ENCODE assay signal across 1 cellular context in genomic region chr5:172907657-172908056, GRCh38.
TF ChIP-seq lines count a peak whose summit lies in the region.

No MANE protein-coding gene starts in this region.

TF ChIP-seq in GM23338, 12 proteins besides CTCF, POLR2A, EP300 and RAD21 (continued from another document):
- TF ChIP-seq ZNF462 (CRISPR knock-in tag; IDR thresholded peaks at IDR 0.05) (no peak), EZH2phosphoT487 (IDR thresholded peaks at IDR 0.05; ENCODE audit: unreplicated experiment) (no peak), CREB1 (CRISPR knock-in tag; IDR thresholded peaks at IDR 0.05; ENCODE audit: low read depth) (no peak), EZH2 (IDR thresholded peaks at IDR 0.05; ENCODE audit: low read depth, unreplicated experiment) (no peak), JUNB (IDR thresholded peaks at IDR 0.05; ENCODE audit: unreplicated experiment) (no peak), ETS1 (IDR thresholded peaks at IDR 0.05) (no peak), POLR2AphosphoS5 (IDR thresholded peaks at IDR 0.05; ENCODE audit: low read depth) (no peak), NANOG (IDR thresholded peaks at IDR 0.05; ENCODE audit: borderline replicate concordance) (no peak), ZNF114 (CRISPR knock-in tag; IDR thresholded peaks at IDR 0.05) (no peak), REST (IDR thresholded peaks at IDR 0.05; ENCODE audit: unreplicated experiment) (no peak)
